ENCODE assay signal across 9 cellular contexts in genomic region chr11:12007769-12008737, GRCh38. TPM values are rescaled to one million over a fixed set of nuclear protein-coding genes. Genes with fewer than 3 reads are reported as not detected.
DNase-seq lines count a peak whose midpoint lies in the region; ATAC-seq lines count a peak whose summit lies in the region.
"Had no signal": no experiment of that assay in that cellular context is flagged by ENCODE, and none has a peak within 500 bp of the region (broad histone marks: within the 10 kb centered on the region; RNA-seq: fewer than 3 reads in every experiment).

Gene DKK3 (minus strand): TSS chr11:12008626. CDS start chr11:12008582, 44 bp downstream.

- H3K4me1 Mint-ChIP-seq in central memory CD8-positive, alpha-beta T cell = peaks cover 13% of the 10 kb centered on the region

- H3K9ac ChIP-seq in skeletal muscle tissue (ENCODE audit: low read depth in 1 of 3, low read length in 3 of 3) = peak within 1 kb of the TSS; percentile 37 to 60 (median 42)

- peak; percentile 56 for ATAC-seq in central memory CD8-positive, alpha-beta T cell (replicated peaks; ENCODE audit: extremely low read depth, poor library complexity, severe bottlenecking)
- ATAC-seq in GM18511 (IDR thresholded peaks at IDR 0.05; ENCODE audit: unreplicated experiment) (no peak), GM18519 (IDR thresholded peaks at IDR 0.05; ENCODE audit: low FRiP score, unreplicated experiment) (no peak)
- ATAC-seq: GM12878 had no signal

- peak within 1 kb of the TSS; percentile 50 for H3K27ac Mint-ChIP-seq in central memory CD8-positive, alpha-beta T cell (ENCODE audit: low read depth)

- H3K27me3 ChIP-seq in skeletal muscle tissue (ENCODE audit: control insufficient read depth in 3 of 3, insufficient read depth in 3 of 3, low read length in 3 of 3) = peaks cover 18 to 44% (median 27%) of the 10 kb centered on the region in 3 donors

- H3K36me3 Mint-ChIP-seq in central memory CD8-positive, alpha-beta T cell (ENCODE audit: insufficient read depth) = peaks cover 8% of the 10 kb centered on the region

- H3K9me3 Mint-ChIP-seq in central memory CD8-positive, alpha-beta T cell = no peaks in the 10 kb centered on the region

- no peaks in the 10 kb centered on the region for H3K36me3 ChIP-seq in skeletal muscle tissue (ENCODE audit: control insufficient read depth in 3 of 3, insufficient read depth in 3 of 3, low read length in 3 of 3)

- H3K9me3 ChIP-seq in skeletal muscle tissue (ENCODE audit: control insufficient read depth in 3 of 3, low read length in 3 of 3) = no peaks in the 10 kb centered on the region

- H3K27me3 Mint-ChIP-seq in central memory CD8-positive, alpha-beta T cell = peaks cover 92% of the 10 kb centered on the region

- H3K4me3 Mint-ChIP-seq in central memory CD8-positive, alpha-beta T cell = peak within 1 kb of the TSS; percentile 79

- DNase-seq in stimulated activated CD4-positive, alpha-beta T cell treated with anti-CD3 and anti-CD28 coated beads, Interleukin-15, amount 100 ng/mL, for 24 hours = peak; percentile 14
- no peak for DNase-seq in stimulated activated CD4-positive, alpha-beta T cell treated with anti-CD3 and anti-CD28 coated beads, Interleukin-4, amount 100 ng/mL, for 1 hour
- DNase-seq in central memory CD8-positive, alpha-beta T cell (ENCODE audit: low spot score in 2 of 2) = no peak
- peak; percentile 66 for DNase-seq in islet precursor cell
- no peak for DNase-seq in RPMI8226

- H3K27ac ChIP-seq in skeletal muscle tissue (ENCODE audit: low read depth, low read length) = no peak within 1 kb of the TSS

- peaks cover 10 to 16% (median 14%) of the 10 kb centered on the region in 3 donors for H3K4me1 ChIP-seq in skeletal muscle tissue (ENCODE audit: control insufficient read depth in 3 of 3, insufficient read depth in 3 of 3, low read length in 3 of 3)

- H3K4me3 ChIP-seq in skeletal muscle tissue (ENCODE audit: low read length in 3 of 3) = peak within 1 kb of the TSS; percentile 64 to 74 (median 67)
- H3K4me3 ChIP-seq: GM12878 had no signal

RNA-seq across cellular contexts. Expression of gene DKK3, which starts in this region (rescaled TPM):
- total RNA-seq in skeletal muscle tissue = 56.4 TPM

Comparison
In these comparisons a context has a peak if more than half of its experiments do, and no peak if none do; other contexts are left out.
1. DNase-seq: peak in stimulated activated CD4-positive, alpha-beta T cell treated with anti-CD3 and anti-CD28 coated beads, Interleukin-15, amount 100 ng/mL, for 24 hours (single experiment) and islet precursor cell (single experiment); none in stimulated activated CD4-positive, alpha-beta T cell treated with anti-CD3 and anti-CD28 coated beads, Interleukin-4, amount 100 ng/mL, for 1 hour (single experiment), central memory CD8-positive, alpha-beta T cell (0 of 2) and RPMI8226 (single experiment).